ENCODE assay signal across 8 cellular contexts in the genomic region with DNA sequence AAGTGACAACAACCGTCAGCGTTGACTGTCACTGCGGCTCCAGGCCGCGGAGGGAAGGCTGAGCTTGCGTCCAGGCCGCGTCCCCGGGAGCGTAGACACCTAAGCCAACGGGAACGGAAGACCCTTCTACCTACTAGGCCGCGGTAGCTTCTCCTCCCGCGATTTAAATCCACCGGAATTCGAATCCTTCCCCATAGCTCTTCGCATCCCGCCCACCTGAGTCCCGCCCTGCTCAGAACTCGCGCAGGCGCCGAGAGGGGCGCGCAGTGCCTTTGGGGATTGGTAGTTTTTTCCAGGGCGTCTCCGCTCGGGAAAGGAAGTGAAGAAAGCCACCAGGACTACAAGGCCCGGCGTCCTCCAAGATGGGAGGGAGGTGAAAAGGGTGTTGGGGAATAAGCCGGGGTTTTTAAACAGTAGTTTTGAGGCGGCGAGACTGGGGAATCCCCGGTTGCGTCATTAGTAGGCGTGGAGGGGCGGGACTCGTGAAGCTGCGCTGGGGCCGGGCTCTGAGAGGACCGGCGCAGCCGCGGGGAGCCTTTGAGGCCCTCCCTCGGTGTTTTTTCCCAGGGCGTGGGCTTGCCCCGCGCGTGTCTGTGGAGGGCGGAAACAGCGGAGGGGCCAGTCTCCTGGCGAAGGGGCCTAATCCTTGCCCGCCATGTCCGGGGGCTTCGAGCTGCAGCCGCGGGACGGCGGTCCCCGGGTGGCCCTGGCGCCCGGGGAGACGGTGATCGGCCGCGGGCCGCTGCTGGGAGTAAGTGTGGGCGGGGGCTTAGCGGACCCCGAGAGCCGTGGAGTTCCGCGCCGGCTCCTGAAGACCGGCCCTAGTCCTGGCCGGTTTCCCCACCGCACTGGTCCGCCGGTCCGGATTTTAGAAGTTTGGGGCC. TPM values are rescaled to one million over a fixed set of nuclear protein-coding genes. Genes with fewer than 3 reads are reported as not detected.
A peak's percentile ranks its signal among the peaks of the same experiment; 100 is the strongest.
DNase-seq lines count a peak whose midpoint lies in the region; ATAC-seq and TF ChIP-seq lines count a peak whose summit lies in the region.

A gene with protein sequence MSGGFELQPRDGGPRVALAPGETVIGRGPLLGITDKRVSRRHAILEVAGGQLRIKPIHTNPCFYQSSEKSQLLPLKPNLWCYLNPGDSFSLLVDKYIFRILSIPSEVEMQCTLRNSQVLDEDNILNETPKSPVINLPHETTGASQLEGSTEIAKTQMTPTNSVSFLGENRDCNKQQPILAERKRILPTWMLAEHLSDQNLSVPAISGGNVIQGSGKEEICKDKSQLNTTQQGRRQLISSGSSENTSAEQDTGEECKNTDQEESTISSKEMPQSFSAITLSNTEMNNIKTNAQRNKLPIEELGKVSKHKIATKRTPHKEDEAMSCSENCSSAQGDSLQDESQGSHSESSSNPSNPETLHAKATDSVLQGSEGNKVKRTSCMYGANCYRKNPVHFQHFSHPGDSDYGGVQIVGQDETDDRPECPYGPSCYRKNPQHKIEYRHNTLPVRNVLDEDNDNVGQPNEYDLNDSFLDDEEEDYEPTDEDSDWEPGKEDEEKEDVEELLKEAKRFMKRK (plus strand): TSS at position 509 of the 884 bp plus-strand sequence. CDS start 147 bp downstream, at position 656.
A gene with protein sequence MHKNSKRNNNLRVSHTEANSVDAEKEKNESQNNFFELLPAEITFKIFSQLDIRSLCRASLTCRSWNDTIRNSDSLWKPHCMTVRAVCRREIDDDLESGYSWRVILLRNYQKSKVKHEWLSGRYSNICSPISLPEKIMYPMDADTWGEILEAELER (minus strand): TSS at position 218 of the 884 bp plus-strand sequence. CDS start 2,149 bp downstream, outside the sequence.

- TF ChIP-seq RAD21 in liver (IDR thresholded peaks at IDR 0.05): peak; percentile 34 to 44

- peaks cover 25 to 55% (median 38%) of the 10 kb centered on the region in 4 donors for H3K4me1 Mint-ChIP-seq in CD4-positive, alpha-beta memory T cell
- H3K4me1 Mint-ChIP-seq in activated CD4-positive, alpha-beta memory T cell treated with anti-CD3 and anti-CD28 coated beads, Interleukin-2, amount 10 ng/mL, durations not matched to agents 7 days and 5 days: peaks cover 47% of the 10 kb centered on the region

- peak; percentile 98 to 100 (median 99) for DNase-seq in CD4-positive, alpha-beta memory T cell
- DNase-seq in HK-2 (ENCODE audit: unreplicated experiment) (peak; percentile 97), NCI-H82 treated with DMSO at 0.1 percent for 48 hours (lab: John Stamatoyannopoulos, UW; ENCODE audit: unreplicated experiment) (peak; percentile 98), dorsolateral prefrontal cortex (peak; percentile 90 to 98 (median 97))
- DNase-seq in activated CD4-positive, alpha-beta memory T cell treated with anti-CD3 and anti-CD28 coated beads, Interleukin-2, amount 10 ng/mL, durations not matched to agents 7 days and 5 days: peak; percentile 98
- peak; percentile 98 for DNase-seq in stimulated activated CD4-positive, alpha-beta T cell treated with anti-CD3 and anti-CD28 coated beads, Interleukin-4, amount 100 ng/mL, for 1 hour

- peak within 1 kb of the TSS; percentile 85 to 98 for H3K4me3 ChIP-seq in CD4-positive, alpha-beta memory T cell (ENCODE audit: low read length in 2 of 2)
- H3K4me3 ChIP-seq in dorsolateral prefrontal cortex (peak within 1 kb of the TSS; percentile 69 to 98 (median 89)), liver (ENCODE audit: low read depth in 1 of 3, low read length in 3 of 3) (peak within 1 kb of the TSS; percentile 84 to 99 (median 87))

- peak within 1 kb of the TSS; percentile 96 for H3K27ac ChIP-seq in CD4-positive, alpha-beta memory T cell (ENCODE audit: low read depth, low read length)
- H3K27ac ChIP-seq in dorsolateral prefrontal cortex: peak within 1 kb of the TSS in 55 of 59 donors; percentile 13 to 92 (median 82)
- peak within 1 kb of the TSS; percentile 78 to 89 for H3K27ac ChIP-seq in liver (ENCODE audit: low read depth in 1 of 2, low read length in 2 of 2)

- TF ChIP-seq CTCF in dorsolateral prefrontal cortex (IDR thresholded peaks at IDR 0.05 in 54 of 56, conservative IDR thresholded peaks at IDR 0.05 in 2 of 56; ENCODE audit: low read depth in 1 of 56, partially characterized antibody in 56 of 56): peak in 20 of 56 donors; percentile 2 to 42 (median 24)
- TF ChIP-seq CTCF in liver (IDR thresholded peaks at IDR 0.05; ENCODE audit: low read depth, low read length, missing input control): no peak

- H3K36me3 Mint-ChIP-seq in CD4-positive, alpha-beta memory T cell: peaks cover 0 to 12% of the 10 kb centered on the region in 2 donors
- peaks cover 11% of the 10 kb centered on the region for H3K36me3 Mint-ChIP-seq in activated CD4-positive, alpha-beta memory T cell treated with anti-CD3 and anti-CD28 coated beads, Interleukin-2, amount 10 ng/mL, durations not matched to agents 7 days and 5 days (ENCODE audit: low read depth)

- intact Hi-C loops in CD4-positive, alpha-beta memory T cell (cut with micrococcal nuclease): loop anchor here (1.0 to 5.0 kb wide), 8 partner anchors 50 to 458 kb away; a partner anchor contains a TSS
- intact Hi-C loops in dorsolateral prefrontal cortex (cut with DNase I): loop anchor here (2.0 to 10.0 kb wide), 4 partner anchors 247 to 457 kb away; no protein-coding TSS in a partner anchor

- H3K36me3 ChIP-seq in CD4-positive, alpha-beta memory T cell (ENCODE audit: insufficient read depth, low read length): no peaks in the 10 kb centered on the region
- no peaks in the 10 kb centered on the region for H3K36me3 ChIP-seq in liver (ENCODE audit: control insufficient read depth in 4 of 4, insufficient read depth in 3 of 4, low read depth in 1 of 4, low read length in 3 of 4)

- H3K9ac ChIP-seq in liver (ENCODE audit: low read depth in 1 of 2, low read length in 2 of 2): peak within 1 kb of the TSS; percentile 90 to 91

- under 1% methylated on average over 82 of the region's 82 CpGs for WGBS in liver

- H3K9me3 Mint-ChIP-seq in CD4-positive, alpha-beta memory T cell: no peaks in the 10 kb centered on the region
- H3K9me3 Mint-ChIP-seq in activated CD4-positive, alpha-beta memory T cell treated with anti-CD3 and anti-CD28 coated beads, Interleukin-2, amount 10 ng/mL, durations not matched to agents 7 days and 5 days: no peaks in the 10 kb centered on the region

- CTCF ChIA-PET in CD4-positive, alpha-beta memory T cell (lab: Charles Lee; ENCODE audit: partially characterized antibody): interaction anchor here (0.8 to 9.0 kb wide), 15 partner anchors 14 to 458 kb away, joined by 3 to 149 read pairs (median 7); no protein-coding TSS in a partner anchor
- CTCF ChIA-PET in activated CD4-positive, alpha-beta memory T cell treated with anti-CD3 and anti-CD28 coated beads, Interleukin-2, amount 10 ng/mL, durations not matched to agents 7 days and 5 days (lab: Charles Lee): interaction anchor here (1.1 to 5.3 kb wide), 15 partner anchors 11 to 475 kb away, joined by 3 to 75 read pairs (median 8); no protein-coding TSS in a partner anchor

- peaks cover 45% of the 10 kb centered on the region for H3K4me1 ChIP-seq in CD4-positive, alpha-beta memory T cell (ENCODE audit: insufficient read depth, low read length)
- peaks cover 0 to 30% (median 20%) of the 10 kb centered on the region in 4 donors for H3K4me1 ChIP-seq in liver (ENCODE audit: control insufficient read depth in 4 of 4, insufficient read depth in 4 of 4, low read length in 3 of 4)

- POLR2A ChIA-PET in CD4-positive, alpha-beta memory T cell (lab: Charles Lee; ENCODE audit: partially characterized antibody): interaction anchor here (0.5 to 5.1 kb wide), 33 partner anchors 9 to 458 kb away, joined by 3 to 41 read pairs (median 5); a partner anchor contains a TSS
- POLR2A ChIA-PET in activated CD4-positive, alpha-beta memory T cell treated with anti-CD3 and anti-CD28 coated beads, Interleukin-2, amount 10 ng/mL, durations not matched to agents 7 days and 5 days (lab: Charles Lee): interaction anchor here (0.6 to 4.5 kb wide), 37 partner anchors 19 to 1790 kb away, joined by 3 to 35 read pairs (median 5); a partner anchor contains a TSS

- peak; percentile 95 for ATAC-seq in GM19455 (IDR thresholded peaks at IDR 0.05; ENCODE audit: unreplicated experiment)

- H3K9me3 ChIP-seq in CD4-positive, alpha-beta memory T cell (ENCODE audit: control insufficient read depth in 1 of 2, low read length in 2 of 2): no peaks in the 10 kb centered on the region
- no peaks in the 10 kb centered on the region for H3K9me3 ChIP-seq in liver (ENCODE audit: control insufficient read depth in 4 of 4, low read length in 3 of 4)

- H3K27me3 ChIP-seq in CD4-positive, alpha-beta memory T cell (ENCODE audit: insufficient read depth, low read length): no peaks in the 10 kb centered on the region
- H3K27me3 ChIP-seq in dorsolateral prefrontal cortex (no peaks in the 10 kb centered on the region), liver (ENCODE audit: control insufficient read depth in 4 of 4, insufficient read depth in 4 of 4, low read length in 3 of 4) (no peaks in the 10 kb centered on the region)

- peak within 1 kb of the TSS; percentile 89 to 98 (median 97) for H3K27ac Mint-ChIP-seq in CD4-positive, alpha-beta memory T cell
- H3K27ac Mint-ChIP-seq in activated CD4-positive, alpha-beta memory T cell treated with anti-CD3 and anti-CD28 coated beads, Interleukin-2, amount 10 ng/mL, durations not matched to agents 7 days and 5 days: peak within 1 kb of the TSS; percentile 95

- peak within 1 kb of the TSS; percentile 90 to 97 (median 96) for H3K4me3 Mint-ChIP-seq in CD4-positive, alpha-beta memory T cell
- peak within 1 kb of the TSS; percentile 96 for H3K4me3 Mint-ChIP-seq in activated CD4-positive, alpha-beta memory T cell treated with anti-CD3 and anti-CD28 coated beads, Interleukin-2, amount 10 ng/mL, durations not matched to agents 7 days and 5 days

- H3K27me3 Mint-ChIP-seq in CD4-positive, alpha-beta memory T cell: no peaks in the 10 kb centered on the region
- no peaks in the 10 kb centered on the region for H3K27me3 Mint-ChIP-seq in activated CD4-positive, alpha-beta memory T cell treated with anti-CD3 and anti-CD28 coated beads, Interleukin-2, amount 10 ng/mL, durations not matched to agents 7 days and 5 days

TF ChIP-seq in liver, 16 proteins besides CTCF, POLR2A, EP300 and RAD21 (continues in another document):
- TF ChIP-seq EGR1 (IDR thresholded peaks at IDR 0.05; ENCODE audit: low read depth in 2 of 2) (peak in 1 of 2 donors; percentile 45), YY1 (IDR thresholded peaks at IDR 0.05) (peak; percentile 96)

RNA-seq across cellular contexts. Expression of the first gene that starts in this region (rescaled TPM):
- total RNA-seq in CD4-positive, alpha-beta memory T cell: 1 to 10 TPM; 8.2 to 9.5 TPM
- 1 to 10 TPM; 2.9 to 3.2 TPM for polyA plus RNA-seq in CD4-positive, alpha-beta memory T cell
- total RNA-seq in activated CD4-positive, alpha-beta memory T cell treated with anti-CD3 and anti-CD28 coated beads, Interleukin-2, amount 10 ng/mL, durations not matched to agents 7 days and 5 days: 1 to 10 TPM; 2.8 to 3.6 TPM
- 10 to 100 TPM in 36 of 120 experiments, 1 to 10 TPM in 84; 4.5 to 15.3 (median 9.1) TPM for total RNA-seq in dorsolateral prefrontal cortex
- 1 to 10 TPM; 1.4 to 3.8 TPM for total RNA-seq in liver
- under 1 TPM; 0.18 to 0.58 TPM for polyA plus RNA-seq in liver

RNA-seq across cellular contexts. Expression of the second gene that starts in this region (rescaled TPM):
- total RNA-seq in CD4-positive, alpha-beta memory T cell: 1 to 10 TPM; 6.4 to 6.5 TPM
- 1 to 10 TPM in 1 of 2 donors, under 1 TPM in 1; 0.67 to 1.2 TPM for polyA plus RNA-seq in CD4-positive, alpha-beta memory T cell
- 1 to 10 TPM; 5.0 to 5.4 TPM for total RNA-seq in activated CD4-positive, alpha-beta memory T cell treated with anti-CD3 and anti-CD28 coated beads, Interleukin-2, amount 10 ng/mL, durations not matched to agents 7 days and 5 days
- total RNA-seq in dorsolateral prefrontal cortex (1 to 10 TPM; 1.2 to 3.7 (median 2.4) TPM), liver (under 1 TPM; 0.75 TPM)
- 1 to 10 TPM in 1 of 2 donors, under 1 TPM in 1; 0.45 to 1.0 TPM for polyA plus RNA-seq in liver

Comparison
In these comparisons a context has a peak if more than half of its experiments do, and no peak if none do; other contexts are left out.
1. Peak in every context shown above with its lines: DNase-seq, ATAC-seq, H3K4me3 ChIP-seq and H3K27ac ChIP-seq.